Comparison of ENCODE assay signal across 24 cellular contexts in genomic region chr4:25128671-25129070, GRCh38. TPM values are rescaled to one million over a fixed set of nuclear protein-coding genes. Genes with fewer than 3 reads are reported as not detected.
A peak's percentile ranks its signal among the peaks of the same experiment; 100 is the strongest.
DNase-seq lines count a peak whose midpoint lies in the region; ATAC-seq and TF ChIP-seq lines count a peak whose summit lies in the region.
"Had no signal": no experiment of that assay in that cellular context is flagged by ENCODE, and none has a peak within 500 bp of the region (broad histone marks: within the 10 kb centered on the region; RNA-seq: fewer than 3 reads in every experiment).

No MANE protein-coding gene starts in this region.

- H3K4me3 ChIP-seq in astrocyte of the cerebellum (ENCODE audit: low read depth, low read length) (no peak overlapping the region), Peyer's patch (no peak overlapping the region)
- H3K4me3 ChIP-seq: GM12878, pancreas, skin epidermis had no signal

- peaks cover 0 to 30% (median 0%) of the 10 kb centered on the region in 3 donors for H3K36me3 ChIP-seq in Peyer's patch

- H3K27ac ChIP-seq in Peyer's patch = no peak overlapping the region
- H3K27ac ChIP-seq: pancreas, skin epidermis, VCaP had no signal

- no peaks in the 10 kb centered on the region for H3K9me3 Mint-ChIP-seq in nephron
- H3K9me3 Mint-ChIP-seq in T-helper 2 cell treated with Interferon-gamma antibody and Interleukin-4, amounts not matched to agents 5 μg/mL and 100 μg/mL, for 36 hours = no peaks in the 10 kb centered on the region

- H3K4me1 Mint-ChIP-seq in nephron = peaks cover 5% of the 10 kb centered on the region
- peaks cover 6% of the 10 kb centered on the region for H3K4me1 Mint-ChIP-seq in T-helper 2 cell treated with Interferon-gamma antibody and Interleukin-4, amounts not matched to agents 5 μg/mL and 100 μg/mL, for 36 hours (ENCODE audit: low read depth)

- TF ChIP-seq CTCF in astrocyte of the cerebellum (IDR thresholded peaks at IDR 0.05; ENCODE audit: low read depth, low read length, missing control alignments) (no peak), nephron (IDR thresholded peaks at IDR 0.05; ENCODE audit: unreplicated experiment in 3 of 3) (no peak), Peyer's patch (IDR thresholded peaks at IDR 0.05) (no peak)

- H3K36me3 Mint-ChIP-seq in nephron (ENCODE audit: low read depth) = peaks cover 13% of the 10 kb centered on the region
- H3K36me3 Mint-ChIP-seq in T-helper 2 cell treated with Interferon-gamma antibody and Interleukin-4, amounts not matched to agents 5 μg/mL and 100 μg/mL, for 36 hours (ENCODE audit: low read depth) = peaks cover 19% of the 10 kb centered on the region

- DNase-seq in astrocyte of the cerebellum (ENCODE audit: low read depth) (peak; percentile 31), EL (no peak), Peyer's patch (no peak)
- DNase-seq in T-helper 2 cell treated with Interferon-gamma antibody and Interleukin-4, amounts not matched to agents 5 μg/mL and 100 μg/mL, for 36 hours (ENCODE audit: low spot score) = no peak
- DNase-seq: activated CD4-positive, alpha-beta T cell treated with anti-CD3 and anti-CD28 coated beads, Interleukin-2, amount 50 U/mL, for 4 hours; activated naive CD4-positive, alpha-beta T cell; activated T-cell treated with anti-CD3 and anti-CD28 coated beads for 4 hours; AML-193; aorta; Caco-2; GF-D8; MM.1S; NCI-H1694 treated with DMSO at 0.1 percent for 48 hours; pancreas; SHP77; stimulated activated CD4-positive, alpha-beta T cell treated with anti-CD3 and anti-CD28 coated beads, Interleukin-4, amount 100 ng/mL, for 1 hour; T-helper 1 cell had no signal

- ATAC-seq in GM18861 (IDR thresholded peaks at IDR 0.05; ENCODE audit: unreplicated experiment) (peak; percentile 40), HG03432 (IDR thresholded peaks at IDR 0.05; ENCODE audit: unreplicated experiment) (peak; percentile 53), HG02840 (IDR thresholded peaks at IDR 0.05; ENCODE audit: low FRiP score, unreplicated experiment) (no peak)
- ATAC-seq: GM12878, pancreas had no signal

- no peak overlapping the region for H3K4me3 Mint-ChIP-seq in nephron
- no peak overlapping the region for H3K4me3 Mint-ChIP-seq in T-helper 2 cell treated with Interferon-gamma antibody and Interleukin-4, amounts not matched to agents 5 μg/mL and 100 μg/mL, for 36 hours

- H3K27me3 Mint-ChIP-seq in nephron (ENCODE audit: low read depth) = no peaks in the 10 kb centered on the region
- no peaks in the 10 kb centered on the region for H3K27me3 Mint-ChIP-seq in T-helper 2 cell treated with Interferon-gamma antibody and Interleukin-4, amounts not matched to agents 5 μg/mL and 100 μg/mL, for 36 hours (ENCODE audit: low read depth)

- in situ Hi-C loops in astrocyte of the cerebellum (cut with HindIII; ENCODE audit: low sequenced_read_pairs) = no loop called here

- no peaks in the 10 kb centered on the region for H3K9me3 ChIP-seq in Peyer's patch
- H3K9me3 ChIP-seq: Caco-2, pancreas had no signal

- no peaks in the 10 kb centered on the region for H3K4me1 ChIP-seq in Peyer's patch
- H3K4me1 ChIP-seq: pancreas had no signal

- H3K27ac Mint-ChIP-seq in nephron = peak overlapping the region in 2 of 3 experiments; percentile 57 to 84
- no peak overlapping the region for H3K27ac Mint-ChIP-seq in T-helper 2 cell treated with Interferon-gamma antibody and Interleukin-4, amounts not matched to agents 5 μg/mL and 100 μg/mL, for 36 hours

- H3K27me3 ChIP-seq in Peyer's patch = no peaks in the 10 kb centered on the region
- H3K27me3 ChIP-seq: pancreas had no signal

- no peak for TF ChIP-seq POLR2A in Peyer's patch (IDR thresholded peaks at IDR 0.05)

RNA-seq across cellular contexts. Expression of gene SEPSECS, which starts 31.6 kb away (rescaled TPM):
- 10 to 100 TPM in 3 of 4 donors, 1 to 10 TPM in 1; 5.0 to 25.9 (median 23.6) TPM for total RNA-seq in Peyer's patch
